In genomic region chr12:31749024-31749704, GRCh38 we compare ENCODE assay signal across 1 cellular context.
TF ChIP-seq lines count a peak whose summit lies in the region.

No MANE protein-coding gene starts in this region.

TF ChIP-seq in HEK293, 187 proteins besides CTCF, POLR2A, EP300 and RAD21 (continued from another document):
- peak; percentile 99 for TF ChIP-seq ZNF324 (tag by site-specific recombination; IDR thresholded peaks at IDR 0.05)
- no peak for TF ChIP-seq ZFP41 (tag by site-specific recombination; IDR thresholded peaks at IDR 0.05; ENCODE audit: borderline replicate concordance)
- TF ChIP-seq SCRT2 (tag by site-specific recombination; IDR thresholded peaks at IDR 0.05), result peak; percentile 98
- peak; percentile 72; the same call in 1 of the 2 replicates for TF ChIP-seq ZBTB1 (tag by site-specific recombination; IDR thresholded peaks at IDR 0.05)
- no peak for TF ChIP-seq ZNF16 (tag by site-specific recombination; IDR thresholded peaks at IDR 0.05; ENCODE audit: low read depth)
- TF ChIP-seq ZNF544 (tag by site-specific recombination; IDR thresholded peaks at IDR 0.05), result no peak
- 0 out of 2 replicates have a peak, but pooled peaks have one; percentile 7 for TF ChIP-seq ZNF354C (tag by site-specific recombination; IDR thresholded peaks at IDR 0.05; ENCODE audit: borderline replicate concordance, low read depth)
- TF ChIP-seq ZNF169 (tag by site-specific recombination; IDR thresholded peaks at IDR 0.05), result no peak
- no peak for TF ChIP-seq ZBTB7A (tag by site-specific recombination; IDR thresholded peaks at IDR 0.05; ENCODE audit: low read depth)
